ENCODE assay signal across 1 cellular context in the genomic region with DNA sequence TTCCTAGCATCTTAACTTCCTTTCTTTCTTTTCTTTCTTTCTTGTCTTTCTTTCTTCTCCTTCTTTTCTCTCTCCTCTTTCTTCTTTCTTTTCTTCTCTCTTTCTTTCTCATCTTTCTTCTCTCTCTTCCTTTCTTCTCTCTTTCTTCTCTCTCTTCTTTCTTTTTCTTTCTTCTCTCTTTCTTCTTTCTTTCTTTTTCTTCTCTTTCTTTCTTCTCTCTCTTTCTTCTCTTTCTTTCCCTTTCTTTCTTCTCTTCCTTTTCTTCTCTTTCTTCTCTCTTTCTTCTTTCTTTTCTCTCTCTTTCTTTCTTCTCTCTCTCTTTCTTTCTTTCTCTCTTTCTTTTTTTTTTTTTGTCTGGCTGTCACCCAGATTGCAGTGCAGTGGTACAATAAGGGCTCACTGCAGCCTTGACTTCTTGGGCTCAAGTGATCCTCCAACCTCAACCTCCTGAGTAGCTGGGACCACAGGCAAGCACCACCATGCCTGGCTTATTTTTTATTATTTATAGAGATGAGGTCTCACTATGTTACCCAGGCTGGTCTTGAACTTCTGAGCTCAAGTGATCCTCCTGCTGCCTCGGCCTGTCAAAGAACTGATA.
TF ChIP-seq lines count a peak whose summit lies in the region.

No MANE protein-coding gene starts in this region.

TF ChIP-seq in K562, 482 proteins besides CTCF, POLR2A, EP300 and RAD21 (continued from another document and continues in another):
- TF ChIP-seq, protein P1, sequence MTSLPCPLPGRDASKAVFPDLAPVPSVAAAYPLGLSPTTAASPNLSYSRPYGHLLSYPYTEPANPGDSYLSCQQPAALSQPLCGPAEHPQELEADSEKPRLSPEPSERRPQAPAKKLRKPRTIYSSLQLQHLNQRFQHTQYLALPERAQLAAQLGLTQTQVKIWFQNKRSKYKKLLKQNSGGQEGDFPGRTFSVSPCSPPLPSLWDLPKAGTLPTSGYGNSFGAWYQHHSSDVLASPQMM (CRISPR knock-in tag; IDR thresholded peaks at IDR 0.05) = no peak
- TF ChIP-seq, protein P2, sequence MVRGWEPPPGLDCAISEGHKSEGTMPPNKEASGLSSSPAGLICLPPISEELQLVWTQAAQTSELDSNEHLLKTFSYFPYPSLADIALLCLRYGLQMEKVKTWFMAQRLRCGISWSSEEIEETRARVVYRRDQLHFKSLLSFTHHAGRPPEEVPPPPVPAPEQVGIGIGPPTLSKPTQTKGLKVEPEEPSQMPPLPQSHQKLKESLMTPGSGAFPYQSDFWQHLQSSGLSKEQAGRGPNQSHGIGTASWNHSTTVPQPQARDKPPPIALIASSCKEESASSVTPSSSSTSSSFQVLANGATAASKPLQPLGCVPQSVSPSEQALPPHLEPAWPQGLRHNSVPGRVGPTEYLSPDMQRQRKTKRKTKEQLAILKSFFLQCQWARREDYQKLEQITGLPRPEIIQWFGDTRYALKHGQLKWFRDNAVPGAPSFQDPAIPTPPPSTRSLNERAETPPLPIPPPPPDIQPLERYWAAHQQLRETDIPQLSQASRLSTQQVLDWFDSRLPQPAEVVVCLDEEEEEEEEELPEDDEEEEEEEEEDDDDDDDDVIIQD (CRISPR knock-in tag; IDR thresholded peaks at IDR 0.05) = no peak
- TF ChIP-seq, protein P3, sequence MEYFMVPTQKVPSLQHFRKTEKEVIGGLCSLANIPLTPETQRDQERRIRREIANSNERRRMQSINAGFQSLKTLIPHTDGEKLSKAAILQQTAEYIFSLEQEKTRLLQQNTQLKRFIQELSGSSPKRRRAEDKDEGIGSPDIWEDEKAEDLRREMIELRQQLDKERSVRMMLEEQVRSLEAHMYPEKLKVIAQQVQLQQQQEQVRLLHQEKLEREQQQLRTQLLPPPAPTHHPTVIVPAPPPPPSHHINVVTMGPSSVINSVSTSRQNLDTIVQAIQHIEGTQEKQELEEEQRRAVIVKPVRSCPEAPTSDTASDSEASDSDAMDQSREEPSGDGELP (CRISPR knock-in tag; IDR thresholded peaks at IDR 0.05; ENCODE audit: borderline replicate concordance) = no peak
- TF ChIP-seq, protein P4, sequence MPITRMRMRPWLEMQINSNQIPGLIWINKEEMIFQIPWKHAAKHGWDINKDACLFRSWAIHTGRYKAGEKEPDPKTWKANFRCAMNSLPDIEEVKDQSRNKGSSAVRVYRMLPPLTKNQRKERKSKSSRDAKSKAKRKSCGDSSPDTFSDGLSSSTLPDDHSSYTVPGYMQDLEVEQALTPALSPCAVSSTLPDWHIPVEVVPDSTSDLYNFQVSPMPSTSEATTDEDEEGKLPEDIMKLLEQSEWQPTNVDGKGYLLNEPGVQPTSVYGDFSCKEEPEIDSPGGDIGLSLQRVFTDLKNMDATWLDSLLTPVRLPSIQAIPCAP (CRISPR knock-in tag; IDR thresholded peaks at IDR 0.05; ENCODE audit: borderline replicate concordance) = no peak
- no peak for TF ChIP-seq TGIF2 (CRISPR knock-in tag; IDR thresholded peaks at IDR 0.05)
- TF ChIP-seq, protein P5, sequence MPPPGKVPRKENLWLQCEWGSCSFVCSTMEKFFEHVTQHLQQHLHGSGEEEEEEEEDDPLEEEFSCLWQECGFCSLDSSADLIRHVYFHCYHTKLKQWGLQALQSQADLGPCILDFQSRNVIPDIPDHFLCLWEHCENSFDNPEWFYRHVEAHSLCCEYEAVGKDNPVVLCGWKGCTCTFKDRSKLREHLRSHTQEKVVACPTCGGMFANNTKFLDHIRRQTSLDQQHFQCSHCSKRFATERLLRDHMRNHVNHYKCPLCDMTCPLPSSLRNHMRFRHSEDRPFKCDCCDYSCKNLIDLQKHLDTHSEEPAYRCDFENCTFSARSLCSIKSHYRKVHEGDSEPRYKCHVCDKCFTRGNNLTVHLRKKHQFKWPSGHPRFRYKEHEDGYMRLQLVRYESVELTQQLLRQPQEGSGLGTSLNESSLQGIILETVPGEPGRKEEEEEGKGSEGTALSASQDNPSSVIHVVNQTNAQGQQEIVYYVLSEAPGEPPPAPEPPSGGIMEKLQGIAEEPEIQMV (tag; conservative IDR thresholded peaks at IDR 0.05; ENCODE audit: low read depth) = peak; percentile 71
- TF ChIP-seq, protein P6, sequence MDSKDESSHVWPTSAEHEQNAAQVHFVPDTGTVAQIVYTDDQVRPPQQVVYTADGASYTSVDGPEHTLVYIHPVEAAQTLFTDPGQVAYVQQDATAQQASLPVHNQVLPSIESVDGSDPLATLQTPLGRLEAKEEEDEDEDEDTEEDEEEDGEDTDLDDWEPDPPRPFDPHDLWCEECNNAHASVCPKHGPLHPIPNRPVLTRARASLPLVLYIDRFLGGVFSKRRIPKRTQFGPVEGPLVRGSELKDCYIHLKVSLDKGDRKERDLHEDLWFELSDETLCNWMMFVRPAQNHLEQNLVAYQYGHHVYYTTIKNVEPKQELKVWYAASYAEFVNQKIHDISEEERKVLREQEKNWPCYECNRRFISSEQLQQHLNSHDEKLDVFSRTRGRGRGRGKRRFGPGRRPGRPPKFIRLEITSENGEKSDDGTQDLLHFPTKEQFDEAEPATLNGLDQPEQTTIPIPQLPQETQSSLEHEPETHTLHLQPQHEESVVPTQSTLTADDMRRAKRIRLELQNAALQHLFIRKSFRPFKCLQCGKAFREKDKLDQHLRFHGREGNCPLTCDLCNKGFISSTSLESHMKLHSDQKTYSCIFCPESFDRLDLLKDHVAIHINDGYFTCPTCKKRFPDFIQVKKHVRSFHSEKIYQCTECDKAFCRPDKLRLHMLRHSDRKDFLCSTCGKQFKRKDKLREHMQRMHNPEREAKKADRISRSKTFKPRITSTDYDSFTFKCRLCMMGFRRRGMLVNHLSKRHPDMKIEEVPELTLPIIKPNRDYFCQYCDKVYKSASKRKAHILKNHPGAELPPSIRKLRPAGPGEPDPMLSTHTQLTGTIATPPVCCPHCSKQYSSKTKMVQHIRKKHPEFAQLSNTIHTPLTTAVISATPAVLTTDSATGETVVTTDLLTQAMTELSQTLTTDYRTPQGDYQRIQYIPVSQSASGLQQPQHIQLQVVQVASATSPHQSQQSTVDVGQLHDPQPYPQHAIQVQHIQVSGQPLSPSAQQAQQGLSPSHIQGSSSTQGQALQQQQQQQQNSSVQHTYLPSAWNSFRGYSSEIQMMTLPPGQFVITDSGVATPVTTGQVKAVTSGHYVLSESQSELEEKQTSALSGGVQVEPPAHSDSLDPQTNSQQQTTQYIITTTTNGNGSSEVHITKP (IDR thresholded peaks at IDR 0.05; ENCODE audit: partially characterized antibody) = no peak
- no peak for TF ChIP-seq ZNF436 (CRISPR knock-in tag; IDR thresholded peaks at IDR 0.05)
- no peak for TF ChIP-seq BACH1 (tag; IDR thresholded peaks at IDR 0.05)
- TF ChIP-seq RBM17 (IDR thresholded peaks at IDR 0.05; ENCODE audit: borderline replicate concordance, low read depth, low read length) = no peak
- TF ChIP-seq ZFP36 (IDR thresholded peaks at IDR 0.05; ENCODE audit: low read depth, low read length, partially characterized antibody) = no peak
- no peak for TF ChIP-seq SRF (CRISPR knock-in tag; IDR thresholded peaks at IDR 0.05)
- TF ChIP-seq ZFPM2 (CRISPR knock-in tag; IDR thresholded peaks at IDR 0.05) = no peak
- TF ChIP-seq ZNF324 (CRISPR knock-in tag; IDR thresholded peaks at IDR 0.05) = no peak
- TF ChIP-seq TRIM24 (IDR thresholded peaks at IDR 0.05) = peak in 1 of 2 experiments; percentile 28; a peak in 1 of 4 replicates
- peak; percentile 72 for TF ChIP-seq OTX1 (CRISPR knock-in tag; IDR thresholded peaks at IDR 0.05)
- no peak for TF ChIP-seq PCBP2 (IDR thresholded peaks at IDR 0.05; ENCODE audit: low read depth, low read length, poor library complexity, severe bottlenecking)
- peak; percentile 44 for TF ChIP-seq POLR2B (IDR thresholded peaks at IDR 0.05; ENCODE audit: low read depth, partially characterized antibody)
- TF ChIP-seq LEF1 (IDR thresholded peaks at IDR 0.05) = no peak
- TF ChIP-seq CHCHD3 (CRISPR knock-in tag; IDR thresholded peaks at IDR 0.05) = no peak
- TF ChIP-seq, protein P7, sequence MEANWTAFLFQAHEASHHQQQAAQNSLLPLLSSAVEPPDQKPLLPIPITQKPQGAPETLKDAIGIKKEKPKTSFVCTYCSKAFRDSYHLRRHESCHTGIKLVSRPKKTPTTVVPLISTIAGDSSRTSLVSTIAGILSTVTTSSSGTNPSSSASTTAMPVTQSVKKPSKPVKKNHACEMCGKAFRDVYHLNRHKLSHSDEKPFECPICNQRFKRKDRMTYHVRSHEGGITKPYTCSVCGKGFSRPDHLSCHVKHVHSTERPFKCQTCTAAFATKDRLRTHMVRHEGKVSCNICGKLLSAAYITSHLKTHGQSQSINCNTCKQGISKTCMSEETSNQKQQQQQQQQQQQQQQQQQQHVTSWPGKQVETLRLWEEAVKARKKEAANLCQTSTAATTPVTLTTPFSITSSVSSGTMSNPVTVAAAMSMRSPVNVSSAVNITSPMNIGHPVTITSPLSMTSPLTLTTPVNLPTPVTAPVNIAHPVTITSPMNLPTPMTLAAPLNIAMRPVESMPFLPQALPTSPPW (CRISPR knock-in tag; IDR thresholded peaks at IDR 0.05) = no peak
- TF ChIP-seq, protein P8, sequence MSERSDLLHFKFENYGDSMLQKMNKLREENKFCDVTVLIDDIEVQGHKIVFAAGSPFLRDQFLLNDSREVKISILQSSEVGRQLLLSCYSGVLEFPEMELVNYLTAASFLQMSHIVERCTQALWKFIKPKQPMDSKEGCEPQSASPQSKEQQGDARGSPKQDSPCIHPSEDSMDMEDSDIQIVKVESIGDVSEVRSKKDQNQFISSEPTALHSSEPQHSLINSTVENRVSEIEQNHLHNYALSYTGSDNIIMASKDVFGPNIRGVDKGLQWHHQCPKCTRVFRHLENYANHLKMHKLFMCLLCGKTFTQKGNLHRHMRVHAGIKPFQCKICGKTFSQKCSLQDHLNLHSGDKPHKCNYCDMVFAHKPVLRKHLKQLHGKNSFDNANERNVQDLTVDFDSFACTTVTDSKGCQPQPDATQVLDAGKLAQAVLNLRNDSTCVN (CRISPR knock-in tag; IDR thresholded peaks at IDR 0.05) = 0 out of 2 replicates have a peak, but pooled peaks have one; percentile 21
- no peak for TF ChIP-seq KAT2B (IDR thresholded peaks at IDR 0.05; ENCODE audit: low read depth, low read length)
- peak; percentile 68 for TF ChIP-seq ASH1L (IDR thresholded peaks at IDR 0.05; ENCODE audit: borderline replicate concordance, low read depth, partially characterized antibody)
- TF ChIP-seq CBX3 (IDR thresholded peaks at IDR 0.05; ENCODE audit: borderline replicate concordance in 1 of 2, low read length in 2 of 2) = no peak
- TF ChIP-seq NFRKB (IDR thresholded peaks at IDR 0.05; ENCODE audit: low read depth) = 0 out of 2 replicates have a peak, but pooled peaks have one; percentile 30
- no peak for TF ChIP-seq FOS (IDR thresholded peaks at IDR 0.05; ENCODE audit: extremely low read depth, insufficient read length)
- TF ChIP-seq, protein P9, sequence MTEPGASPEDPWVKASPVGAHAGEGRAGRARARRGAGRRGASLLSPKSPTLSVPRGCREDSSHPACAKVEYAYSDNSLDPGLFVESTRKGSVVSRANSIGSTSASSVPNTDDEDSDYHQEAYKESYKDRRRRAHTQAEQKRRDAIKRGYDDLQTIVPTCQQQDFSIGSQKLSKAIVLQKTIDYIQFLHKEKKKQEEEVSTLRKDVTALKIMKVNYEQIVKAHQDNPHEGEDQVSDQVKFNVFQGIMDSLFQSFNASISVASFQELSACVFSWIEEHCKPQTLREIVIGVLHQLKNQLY (CRISPR knock-in tag; conservative IDR thresholded peaks at IDR 0.05) = no peak
- TF ChIP-seq MBD2 (IDR thresholded peaks at IDR 0.05; ENCODE audit: borderline replicate concordance, low read depth) = no peak
- no peak for TF ChIP-seq CCNT2 (IDR thresholded peaks at IDR 0.05; ENCODE audit: borderline replicate concordance, extremely low read depth, insufficient read length, low read depth, low read length)
- TF ChIP-seq SMARCE1 (IDR thresholded peaks at IDR 0.05) = peak; percentile 25; the same call in 1 of the 2 replicates
- TF ChIP-seq, protein P10, sequence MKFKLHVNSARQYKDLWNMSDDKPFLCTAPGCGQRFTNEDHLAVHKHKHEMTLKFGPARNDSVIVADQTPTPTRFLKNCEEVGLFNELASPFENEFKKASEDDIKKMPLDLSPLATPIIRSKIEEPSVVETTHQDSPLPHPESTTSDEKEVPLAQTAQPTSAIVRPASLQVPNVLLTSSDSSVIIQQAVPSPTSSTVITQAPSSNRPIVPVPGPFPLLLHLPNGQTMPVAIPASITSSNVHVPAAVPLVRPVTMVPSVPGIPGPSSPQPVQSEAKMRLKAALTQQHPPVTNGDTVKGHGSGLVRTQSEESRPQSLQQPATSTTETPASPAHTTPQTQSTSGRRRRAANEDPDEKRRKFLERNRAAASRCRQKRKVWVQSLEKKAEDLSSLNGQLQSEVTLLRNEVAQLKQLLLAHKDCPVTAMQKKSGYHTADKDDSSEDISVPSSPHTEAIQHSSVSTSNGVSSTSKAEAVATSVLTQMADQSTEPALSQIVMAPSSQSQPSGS (CRISPR knock-in tag; IDR thresholded peaks at IDR 0.05) = no peak
- no peak for TF ChIP-seq YY1 (IDR thresholded peaks at IDR 0.05; ENCODE audit: borderline replicate concordance in 1 of 3, control insufficient read depth in 1 of 3, extremely low read depth in 1 of 3, insufficient read depth in 3 of 3, insufficient read length in 1 of 3, insufficient replicate concordance in 2 of 3, low read depth in 1 of 3, low read length in 2 of 3)
- TF ChIP-seq, protein P11, sequence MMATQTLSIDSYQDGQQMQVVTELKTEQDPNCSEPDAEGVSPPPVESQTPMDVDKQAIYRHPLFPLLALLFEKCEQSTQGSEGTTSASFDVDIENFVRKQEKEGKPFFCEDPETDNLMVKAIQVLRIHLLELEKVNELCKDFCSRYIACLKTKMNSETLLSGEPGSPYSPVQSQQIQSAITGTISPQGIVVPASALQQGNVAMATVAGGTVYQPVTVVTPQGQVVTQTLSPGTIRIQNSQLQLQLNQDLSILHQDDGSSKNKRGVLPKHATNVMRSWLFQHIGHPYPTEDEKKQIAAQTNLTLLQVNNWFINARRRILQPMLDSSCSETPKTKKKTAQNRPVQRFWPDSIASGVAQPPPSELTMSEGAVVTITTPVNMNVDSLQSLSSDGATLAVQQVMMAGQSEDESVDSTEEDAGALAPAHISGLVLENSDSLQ (IDR thresholded peaks at IDR 0.05) = no peak
